In the genomic region with DNA sequence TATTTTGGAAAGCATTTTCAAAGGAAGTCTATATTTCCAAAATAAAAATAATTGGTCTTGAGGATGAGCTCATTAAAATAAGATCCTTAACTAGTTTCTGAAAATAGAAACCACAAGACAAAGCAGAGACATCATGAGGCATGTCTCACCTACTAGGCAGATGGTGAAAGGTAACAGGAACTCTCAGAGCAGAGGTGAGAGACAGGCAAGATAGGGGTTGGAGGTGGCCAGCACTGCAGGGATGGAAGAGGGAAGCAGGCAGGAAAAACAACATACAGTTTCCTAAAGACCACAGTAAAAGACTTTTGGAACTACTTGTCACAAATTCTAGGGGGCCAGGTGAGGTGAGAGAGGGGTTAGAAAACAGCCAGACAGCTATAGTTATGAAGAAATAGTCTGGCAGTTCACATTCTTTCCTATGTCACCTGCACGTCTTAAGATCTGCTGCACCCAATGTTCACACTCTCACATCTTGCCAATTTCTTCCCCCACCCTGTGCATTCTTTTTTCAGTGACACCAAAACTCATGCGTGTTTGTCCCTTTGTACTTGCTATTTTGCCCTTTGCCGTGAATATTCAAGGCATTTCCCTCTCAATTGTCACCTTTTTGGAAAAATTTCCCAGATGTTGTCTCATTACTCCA, we compare ENCODE assay signal across 22 cellular contexts.
"Had no signal": no experiment of that assay in that cellular context is flagged by ENCODE, and none has a peak within 500 bp of the region (broad histone marks: within the 10 kb centered on the region; RNA-seq: fewer than 3 reads in every experiment).

No MANE protein-coding gene starts in this region.

- H3K4me1 Mint-ChIP-seq: activated CD4-positive, alpha-beta T cell treated with anti-CD3 and anti-CD28 coated beads, Interleukin-2, amount 10 ng/mL, durations not matched to agents 7 days and 5 days; activated naive CD8-positive, alpha-beta T cell treated with anti-CD3 and anti-CD28 coated beads, Interleukin-2, amount 50 U/mL, for 24 hours; stimulated activated naive CD8-positive, alpha-beta T cell treated with anti-CD3 and anti-CD28 coated beads, Interleukin-15, amount 100 ng/mL, for 72 hours had no signal

- H3K4me3 ChIP-seq: body of pancreas, cardiac muscle cell, left ventricle myocardium inferior, pancreas, tibial artery, uterus had no signal

- H3K27me3 Mint-ChIP-seq: activated CD4-positive, alpha-beta T cell treated with anti-CD3 and anti-CD28 coated beads, Interleukin-2, amount 10 ng/mL, durations not matched to agents 7 days and 5 days; activated naive CD8-positive, alpha-beta T cell treated with anti-CD3 and anti-CD28 coated beads, Interleukin-2, amount 50 U/mL, for 24 hours; stimulated activated naive CD8-positive, alpha-beta T cell treated with anti-CD3 and anti-CD28 coated beads, Interleukin-15, amount 100 ng/mL, for 72 hours had no signal

- H3K9me3 Mint-ChIP-seq: activated CD4-positive, alpha-beta T cell treated with anti-CD3 and anti-CD28 coated beads, Interleukin-2, amount 10 ng/mL, durations not matched to agents 7 days and 5 days; activated naive CD8-positive, alpha-beta T cell treated with anti-CD3 and anti-CD28 coated beads, Interleukin-2, amount 50 U/mL, for 24 hours; activated T-helper 1 cell treated with anti-CD3 and anti-CD28 coated beads, Interleukin-12 subunit alpha, Interleukin-12 subunit beta, Interleukin-2, Interleukin-4 antibody, amounts not matched to agents 30 ng/mL and 10 ng/mL and 1 ng/mL, durations not matched to agents 14 hours and 24 hours and 36 hours; stimulated activated naive CD8-positive, alpha-beta T cell treated with anti-CD3 and anti-CD28 coated beads, Interleukin-15, amount 100 ng/mL, for 72 hours had no signal

- H3K9me3 ChIP-seq: body of pancreas, pancreas, tibial artery, uterus had no signal

- H3K36me3 Mint-ChIP-seq: natural killer cell treated with Interleukin-12 subunit alpha and Interleukin-12 subunit beta and Interleukin-15 and Interleukin-18, amount 100 ng/mL, for 72 hours had no signal

- H3K27ac Mint-ChIP-seq: activated CD4-positive, alpha-beta T cell treated with anti-CD3 and anti-CD28 coated beads, Interleukin-2, amount 10 ng/mL, durations not matched to agents 7 days and 5 days; activated CD8-positive, alpha-beta T cell treated with anti-CD3 and anti-CD28 coated beads, Interleukin-2, amount 10 ng/mL, durations not matched to agents 7 days and 5 days; activated naive CD8-positive, alpha-beta T cell treated with anti-CD3 and anti-CD28 coated beads, Interleukin-2, amount 50 U/mL, for 24 hours; activated T-helper 1 cell treated with anti-CD3 and anti-CD28 coated beads, Interleukin-12 subunit alpha, Interleukin-12 subunit beta, Interleukin-2, Interleukin-4 antibody, amounts not matched to agents 30 ng/mL and 10 ng/mL and 1 ng/mL, durations not matched to agents 14 hours and 24 hours and 36 hours; natural killer cell treated with Interleukin-12 subunit alpha and Interleukin-12 subunit beta and Interleukin-15 and Interleukin-18, amount 100 ng/mL, for 72 hours; stimulated activated naive CD8-positive, alpha-beta T cell treated with anti-CD3 and anti-CD28 coated beads, Interleukin-15, amount 100 ng/mL, for 72 hours had no signal

- DNase-seq: activated CD4-positive, alpha-beta T cell treated with anti-CD3 and anti-CD28 coated beads, Interleukin-2, amount 10 ng/mL, durations not matched to agents 7 days and 5 days; activated CD4-positive, CD25-positive, alpha-beta regulatory T cell treated with anti-CD3 and anti-CD28 coated beads, Interleukin-2, amount 50 U/mL, for 72 hours; activated CD8-positive, alpha-beta T cell treated with anti-CD3 and anti-CD28 coated beads, Interleukin-2, amount 10 ng/mL, durations not matched to agents 7 days and 5 days; activated gamma-delta T cell; activated naive CD4-positive, alpha-beta T cell treated with anti-CD3 and anti-CD28 coated beads, Interleukin-2, amount 50 U/mL, for 16 hours; activated naive CD8-positive, alpha-beta T cell treated with anti-CD3 and anti-CD28 coated beads, Interleukin-2, amount 50 U/mL, for 24 hours; body of pancreas; cortex of kidney; left ventricle myocardium inferior; pancreas; right cardiac atrium; stimulated activated CD4-positive, alpha-beta T cell treated with anti-CD3 and anti-CD28 coated beads, Interleukin-12 subunit alpha, Interleukin-12 subunit beta, amount 100 ng/mL, for 4 hours; stimulated activated CD4-positive, alpha-beta T cell treated with anti-CD3 and anti-CD28 coated beads, Interleukin-4, amount 100 ng/mL, for 4 hours; stimulated activated naive CD8-positive, alpha-beta T cell treated with anti-CD3 and anti-CD28 coated beads, Interleukin-15, amount 100 ng/mL, for 72 hours; T-helper 2 cell; tibial artery; uterus had no signal

- H3K4me1 ChIP-seq: left ventricle myocardium inferior, uterus had no signal

- ATAC-seq: activated CD8-positive, alpha-beta T cell treated with anti-CD3 and anti-CD28 coated beads, Interleukin-2, amount 10 ng/mL, durations not matched to agents 7 days and 5 days; activated naive CD8-positive, alpha-beta T cell treated with anti-CD3 and anti-CD28 coated beads, Interleukin-2, amount 50 U/mL, for 24 hours; body of pancreas; natural killer cell treated with Interleukin-12 subunit alpha and Interleukin-12 subunit beta and Interleukin-15 and Interleukin-18, amount 100 ng/mL, for 72 hours; pancreas; right cardiac atrium; stimulated activated naive CD8-positive, alpha-beta T cell treated with anti-CD3 and anti-CD28 coated beads, Interleukin-15, amount 100 ng/mL, for 72 hours had no signal

- H3K4me3 Mint-ChIP-seq: activated CD4-positive, alpha-beta T cell treated with anti-CD3 and anti-CD28 coated beads, Interleukin-2, amount 10 ng/mL, durations not matched to agents 7 days and 5 days; activated CD8-positive, alpha-beta T cell treated with anti-CD3 and anti-CD28 coated beads, Interleukin-2, amount 10 ng/mL, durations not matched to agents 7 days and 5 days; activated naive CD8-positive, alpha-beta T cell treated with anti-CD3 and anti-CD28 coated beads, Interleukin-2, amount 50 U/mL, for 24 hours; activated T-helper 1 cell treated with anti-CD3 and anti-CD28 coated beads, Interleukin-12 subunit alpha, Interleukin-12 subunit beta, Interleukin-2, Interleukin-4 antibody, amounts not matched to agents 30 ng/mL and 10 ng/mL and 1 ng/mL, durations not matched to agents 14 hours and 24 hours and 36 hours; natural killer cell treated with Interleukin-12 subunit alpha and Interleukin-12 subunit beta and Interleukin-15 and Interleukin-18, amount 100 ng/mL, for 72 hours; stimulated activated naive CD8-positive, alpha-beta T cell treated with anti-CD3 and anti-CD28 coated beads, Interleukin-15, amount 100 ng/mL, for 72 hours had no signal

- FAIRE-seq: endometrium, pancreas had no signal

- H3K27me3 ChIP-seq: body of pancreas, cardiac muscle cell, pancreas, tibial artery, uterus had no signal

- H3K36me3 ChIP-seq: cardiac muscle cell, left ventricle myocardium inferior, pancreas, tibial artery, uterus had no signal

- H3K27ac ChIP-seq: body of pancreas, cardiac muscle cell, left ventricle myocardium inferior, pancreas, tibial artery, uterus, VCaP had no signal
